Comparison of ENCODE assay signal across 8 cellular contexts in genomic region chr4:108830509-108831244, GRCh38.
DNase-seq lines count a peak whose midpoint lies in the region; ATAC-seq and TF ChIP-seq lines count a peak whose summit lies in the region.

No MANE protein-coding gene starts in this region.

- intact Hi-C loops in right cardiac atrium (cut with DNase I): loop anchor here in 2 of 4 donors (10.0 kb wide), 1 partner anchor 574 kb away; no protein-coding TSS in a partner anchor

- H4K20me1 ChIP-seq in GM23248 (ENCODE audit: insufficient read depth): no peaks in the 10 kb centered on the region
- no peaks in the 10 kb centered on the region for H4K20me1 ChIP-seq in GM23338 (replicated peaks; ENCODE audit: insufficient read depth)

- H3K9ac ChIP-seq in GM23248: no peak overlapping the region

- H3K9me3 Mint-ChIP-seq in GM23338: no peaks in the 10 kb centered on the region

- no peak overlapping the region for H3K27ac ChIP-seq in GM23248
- no peak overlapping the region for H3K27ac ChIP-seq in right cardiac atrium (ENCODE audit: low read length)
- no peak overlapping the region for H3K27ac ChIP-seq in GM23338 (ENCODE audit: low read depth)

- H3K4me2 ChIP-seq in GM23248 (ENCODE audit: unreplicated experiment): peak overlapping the region; percentile 24
- H3K4me2 ChIP-seq in GM23338: no peak overlapping the region

- H3K27me3 ChIP-seq in GM23248 (replicated peaks; ENCODE audit: insufficient read depth): no peaks in the 10 kb centered on the region
- H3K27me3 ChIP-seq in right cardiac atrium (ENCODE audit: control insufficient read depth, insufficient read depth): no peaks in the 10 kb centered on the region
- no peaks in the 10 kb centered on the region for H3K27me3 ChIP-seq in GM23338 (ENCODE audit: insufficient read depth)

- no peaks in the 10 kb centered on the region for H3K36me3 Mint-ChIP-seq in GM23338 (ENCODE audit: low read depth)

- H3K4me3 ChIP-seq in GM23248: no peak overlapping the region
- no peak overlapping the region for H3K4me3 ChIP-seq in right cardiac atrium (ENCODE audit: low read length)
- no peak overlapping the region for H3K4me3 ChIP-seq in GM23338

- no peak overlapping the region for H3K27ac Mint-ChIP-seq in GM23338

- WGBS in GM23248 (ENCODE audit: low coverage in 1 of 2, low lambda C conversion rate in 2 of 2, missing lambda C conversion rate in 2 of 2), 2 experiments: 52 to 58% methylated on average over 4 of the region's 4 CpGs
- WGBS in right cardiac atrium: 25% methylated on average over 4 of the region's 4 CpGs

- ATAC-seq in right cardiac atrium (peak; percentile 72 to 84), GM23338 (no peak), HG03571 (IDR thresholded peaks at IDR 0.05; ENCODE audit: unreplicated experiment) (no peak)

- H3K79me2 ChIP-seq in GM23248 (ENCODE audit: insufficient read depth) (no peaks in the 10 kb centered on the region), GM23338 (replicated peaks; ENCODE audit: insufficient read depth) (no peaks in the 10 kb centered on the region)

- H3F3A ChIP-seq in GM23248 (ENCODE audit: insufficient read depth) (peaks cover 4% of the 10 kb centered on the region; the same call in 1 of the 2 replicates), GM23338 (replicated peaks; ENCODE audit: low read depth) (no peaks in the 10 kb centered on the region)

- in situ Hi-C loops in G401 (cut with HindIII; ENCODE audit: low sequenced_read_pairs) (no loop called here), GM23248 (cut with MboI) (loop anchor here (10.0 to 25.0 kb wide), 2 partner anchors 574 to 982 kb away; partner anchors contain the start of genes CFI and GAR1)

- H3K4me3 Mint-ChIP-seq in GM23338: no peak overlapping the region

- no peak overlapping the region for H2AFZ ChIP-seq in GM23248
- H2AFZ ChIP-seq in GM23338: no peak overlapping the region

- H3K9me3 ChIP-seq in GM23248 (ENCODE audit: low read depth): no peaks in the 10 kb centered on the region
- H3K9me3 ChIP-seq in right cardiac atrium (ENCODE audit: control insufficient read depth, low read length): no peaks in the 10 kb centered on the region

- TF ChIP-seq CTCF in GM23338 (conservative IDR thresholded peaks at IDR 0.05; ENCODE audit: low read depth in 2 of 2): no peak

- peak; percentile 35 for DNase-seq in G401 (ENCODE audit: low spot score)
- peak; percentile 6 for DNase-seq in GM23248
- DNase-seq in NCI-H446 (lab: John Stamatoyannopoulos, UW): peak; percentile 82 to 94
- peak; percentile 65 to 76 (median 70) for DNase-seq in right cardiac atrium
- DNase-seq in GM23338 (ENCODE audit: low spot score): no peak
- no peak for DNase-seq in GDM1 (lab: John Stamatoyannopoulos, UW)
- no peak for DNase-seq in hippocampal formation (lab: John Stamatoyannopoulos, UW)

- no peaks in the 10 kb centered on the region for H3K36me3 ChIP-seq in GM23248 (ENCODE audit: low read depth)
- no peaks in the 10 kb centered on the region for H3K36me3 ChIP-seq in GM23338 (ENCODE audit: insufficient read depth)

- H3K4me1 ChIP-seq in GM23248 (ENCODE audit: insufficient read depth) (peaks cover 33% of the 10 kb centered on the region), right cardiac atrium (ENCODE audit: control insufficient read depth, insufficient read depth, low read length) (no peaks in the 10 kb centered on the region), GM23338 (ENCODE audit: insufficient read depth) (no peaks in the 10 kb centered on the region)

- no peaks in the 10 kb centered on the region for H3K4me1 Mint-ChIP-seq in GM23338

- H3K9me2 ChIP-seq in GM23248 (ENCODE audit: insufficient read depth) (no peaks in the 10 kb centered on the region), GM23338 (ENCODE audit: insufficient read depth) (no peaks in the 10 kb centered on the region)

- no peaks in the 10 kb centered on the region for H3K27me3 Mint-ChIP-seq in GM23338 (ENCODE audit: insufficient read depth, low read depth, poor library complexity)

TF ChIP-seq in GM23338, 12 proteins besides CTCF, POLR2A, EP300 and RAD21 (continues in another document):
- TF ChIP-seq REST (IDR thresholded peaks at IDR 0.05; ENCODE audit: unreplicated experiment) (no peak), EZH2phosphoT487 (IDR thresholded peaks at IDR 0.05; ENCODE audit: unreplicated experiment) (no peak), STAT1 (IDR thresholded peaks at IDR 0.05; ENCODE audit: unreplicated experiment) (no peak), NANOG (IDR thresholded peaks at IDR 0.05; ENCODE audit: borderline replicate concordance) (no peak), ZNF331 (CRISPR knock-in tag; IDR thresholded peaks at IDR 0.05; ENCODE audit: low read depth) (no peak)
- TF ChIP-seq, protein P1, sequence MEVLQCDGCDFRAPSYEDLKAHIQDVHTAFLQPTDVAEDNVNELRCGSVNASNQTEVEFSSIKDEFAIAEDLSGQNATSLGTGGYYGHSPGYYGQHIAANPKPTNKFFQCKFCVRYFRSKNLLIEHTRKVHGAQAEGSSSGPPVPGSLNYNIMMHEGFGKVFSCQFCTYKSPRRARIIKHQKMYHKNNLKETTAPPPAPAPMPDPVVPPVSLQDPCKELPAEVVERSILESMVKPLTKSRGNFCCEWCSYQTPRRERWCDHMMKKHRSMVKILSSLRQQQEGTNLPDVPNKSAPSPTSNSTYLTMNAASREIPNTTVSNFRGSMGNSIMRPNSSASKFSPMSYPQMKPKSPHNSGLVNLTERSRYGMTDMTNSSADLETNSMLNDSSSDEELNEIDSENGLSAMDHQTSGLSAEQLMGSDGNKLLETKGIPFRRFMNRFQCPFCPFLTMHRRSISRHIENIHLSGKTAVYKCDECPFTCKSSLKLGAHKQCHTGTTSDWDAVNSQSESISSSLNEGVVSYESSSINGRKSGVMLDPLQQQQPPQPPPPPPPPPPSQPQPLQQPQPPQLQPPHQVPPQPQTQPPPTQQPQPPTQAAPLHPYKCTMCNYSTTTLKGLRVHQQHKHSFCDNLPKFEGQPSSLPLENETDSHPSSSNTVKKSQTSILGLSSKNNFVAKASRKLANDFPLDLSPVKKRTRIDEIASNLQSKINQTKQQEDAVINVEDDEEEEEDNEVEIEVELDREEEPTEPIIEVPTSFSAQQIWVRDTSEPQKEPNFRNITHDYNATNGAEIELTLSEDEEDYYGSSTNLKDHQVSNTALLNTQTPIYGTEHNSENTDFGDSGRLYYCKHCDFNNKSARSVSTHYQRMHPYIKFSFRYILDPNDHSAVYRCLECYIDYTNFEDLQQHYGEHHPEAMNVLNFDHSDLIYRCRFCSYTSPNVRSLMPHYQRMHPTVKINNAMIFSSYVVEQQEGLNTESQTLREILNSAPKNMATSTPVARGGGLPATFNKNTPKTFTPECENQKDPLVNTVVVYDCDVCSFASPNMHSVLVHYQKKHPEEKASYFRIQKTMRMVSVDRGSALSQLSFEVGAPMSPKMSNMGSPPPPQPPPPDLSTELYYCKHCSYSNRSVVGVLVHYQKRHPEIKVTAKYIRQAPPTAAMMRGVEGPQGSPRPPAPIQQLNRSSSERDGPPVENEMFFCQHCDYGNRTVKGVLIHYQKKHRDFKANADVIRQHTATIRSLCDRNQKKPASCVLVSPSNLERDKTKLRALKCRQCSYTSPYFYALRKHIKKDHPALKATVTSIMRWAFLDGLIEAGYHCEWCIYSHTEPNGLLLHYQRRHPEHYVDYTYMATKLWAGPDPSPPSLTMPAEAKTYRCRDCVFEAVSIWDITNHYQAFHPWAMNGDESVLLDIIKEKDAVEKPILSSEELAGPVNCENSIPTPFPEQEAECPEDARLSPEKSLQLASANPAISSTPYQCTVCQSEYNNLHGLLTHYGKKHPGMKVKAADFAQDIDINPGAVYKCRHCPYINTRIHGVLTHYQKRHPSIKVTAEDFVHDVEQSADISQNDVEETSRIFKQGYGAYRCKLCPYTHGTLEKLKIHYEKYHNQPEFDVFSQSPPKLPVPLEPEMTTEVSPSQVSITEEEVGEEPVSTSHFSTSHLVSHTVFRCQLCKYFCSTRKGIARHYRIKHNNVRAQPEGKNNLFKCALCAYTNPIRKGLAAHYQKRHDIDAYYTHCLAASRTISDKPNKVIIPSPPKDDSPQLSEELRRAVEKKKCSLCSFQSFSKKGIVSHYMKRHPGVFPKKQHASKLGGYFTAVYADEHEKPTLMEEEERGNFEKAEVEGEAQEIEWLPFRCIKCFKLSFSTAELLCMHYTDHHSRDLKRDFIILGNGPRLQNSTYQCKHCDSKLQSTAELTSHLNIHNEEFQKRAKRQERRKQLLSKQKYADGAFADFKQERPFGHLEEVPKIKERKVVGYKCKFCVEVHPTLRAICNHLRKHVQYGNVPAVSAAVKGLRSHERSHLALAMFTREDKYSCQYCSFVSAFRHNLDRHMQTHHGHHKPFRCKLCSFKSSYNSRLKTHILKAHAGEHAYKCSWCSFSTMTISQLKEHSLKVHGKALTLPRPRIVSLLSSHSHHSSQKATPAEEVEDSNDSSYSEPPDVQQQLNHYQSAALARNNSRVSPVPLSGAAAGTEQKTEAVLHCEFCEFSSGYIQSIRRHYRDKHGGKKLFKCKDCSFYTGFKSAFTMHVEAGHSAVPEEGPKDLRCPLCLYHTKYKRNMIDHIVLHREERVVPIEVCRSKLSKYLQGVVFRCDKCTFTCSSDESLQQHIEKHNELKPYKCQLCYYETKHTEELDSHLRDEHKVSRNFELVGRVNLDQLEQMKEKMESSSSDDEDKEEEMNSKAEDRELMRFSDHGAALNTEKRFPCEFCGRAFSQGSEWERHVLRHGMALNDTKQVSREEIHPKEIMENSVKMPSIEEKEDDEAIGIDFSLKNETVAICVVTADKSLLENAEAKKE (CRISPR knock-in tag; IDR thresholded peaks at IDR 0.05): no peak

Comparison
In these comparisons a context has a peak if more than half of its experiments do, and no peak if none do; other contexts are left out.
1. DNase-seq: peak in G401 (single experiment), GM23248 (single experiment), NCI-H446 (2 of 2) and right cardiac atrium (3 of 3); none in GM23338 (single experiment), GDM1 (single experiment) and hippocampal formation (0 of 2).
2. ATAC-seq: peak in right cardiac atrium (2 of 2); none in GM23338 (single experiment) and HG03571 (single experiment).